8 cellular contexts compared by ENCODE assay signal in the genomic region with DNA sequence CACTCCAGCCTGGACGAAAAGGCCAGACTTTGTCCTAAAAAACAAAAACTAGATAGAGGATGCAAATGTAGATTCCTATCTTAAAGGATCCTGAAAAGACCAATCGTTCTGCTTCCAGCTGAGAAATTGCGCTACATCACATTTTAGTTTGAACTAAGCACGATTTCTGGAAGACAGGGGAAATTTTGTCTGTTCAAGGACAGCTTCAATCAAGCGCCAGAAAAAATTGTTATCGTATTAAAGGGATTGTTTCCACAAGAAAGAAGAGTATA. TPM values are rescaled to one million over a fixed set of nuclear protein-coding genes. Genes with fewer than 3 reads are reported as not detected.
DNase-seq lines count a peak whose midpoint lies in the region; ATAC-seq, FAIRE-seq and TF ChIP-seq lines count a peak whose summit lies in the region.

No MANE protein-coding gene starts in this region.

- H3K4me3 Mint-ChIP-seq in activated T-cell treated with anti-CD3 and anti-CD28 coated beads, Interleukin-2, amount 50 U/mL, for 72 hours, result peak overlapping the region; percentile 87 to 97

- TF ChIP-seq CTCF in K562 (IDR thresholded peaks at IDR 0.05 in 2 of 3, conservative IDR thresholded peaks at IDR 0.05 in 1 of 3; ENCODE audit: insufficient read depth in 2 of 3, low read depth in 1 of 3, low read length in 3 of 3) (no peak), right lobe of liver (IDR thresholded peaks at IDR 0.05) (no peak), tibial artery (IDR thresholded peaks at IDR 0.05) (no peak)

- H3K9ac ChIP-seq in K562 (ENCODE audit: insufficient read depth in 1 of 2, low read depth in 2 of 2, low read length in 2 of 2), result peak overlapping the region; percentile 89; a peak in 3 of 4 replicates

- POLR2A ChIA-PET in K562 (lab: Yijun Ruan, JAX), result interaction anchor here (0.6 to 4.6 kb wide), 7 partner anchors 8 to 129 kb away, joined by 3 to 33 read pairs (median 5); a partner anchor contains a TSS

- H3K27ac Mint-ChIP-seq in activated T-cell treated with anti-CD3 and anti-CD28 coated beads, Interleukin-2, amount 50 U/mL, for 72 hours, result peak overlapping the region; percentile 94

- H4K20me1 ChIP-seq in K562 (replicated peaks; ENCODE audit: control insufficient read depth, insufficient read depth, low read length), result no peaks in the 10 kb centered on the region

- peaks cover 36% of the 10 kb centered on the region for H3K4me1 Mint-ChIP-seq in activated T-cell treated with anti-CD3 and anti-CD28 coated beads, Interleukin-2, amount 50 U/mL, for 72 hours (ENCODE audit: low read depth)

- no peaks in the 10 kb centered on the region for H3K27me3 ChIP-seq in K562 (ENCODE audit: control insufficient read depth in 2 of 2, insufficient read depth in 2 of 2, low read length in 2 of 2)
- H3K27me3 ChIP-seq in right lobe of liver, result no peaks in the 10 kb centered on the region
- H3K27me3 ChIP-seq in tibial artery, result no peaks in the 10 kb centered on the region

- in situ Hi-C loops in K562 (cut with MboI), result no loop called here

- TF ChIP-seq POLR2A in K562 (conservative IDR thresholded peaks at IDR 0.05) (no peak), right lobe of liver (IDR thresholded peaks at IDR 0.05) (no peak)

- intact Hi-C loops in K562 (cut with micrococcal nuclease), result loop anchor here (1.0 to 5.0 kb wide), 2 partner anchors 31 to 76 kb away; a partner anchor contains a TSS
- intact Hi-C loops in right lobe of liver (cut with DNase I), result no loop called here
- intact Hi-C loops in tibial artery (cut with DNase I; ENCODE audit: low total_unique reads), result loop anchor here (2.0 kb wide), 1 partner anchor 31 kb away; a partner anchor contains a TSS

- BruUV-seq in K562 (replicated peaks; lab: Mats Ljungman, UMichigan), result no TSS peak

- TF ChIP-seq RAD21 in K562 (CRISPR knock-in tag; conservative IDR thresholded peaks at IDR 0.05 in 1 of 2, IDR thresholded peaks at IDR 0.05 in 1 of 2), result no peak

- WGBS in K562 (ENCODE audit: insufficient coverage, low coverage, missing lambda C conversion rate), result 2% methylated on average over 6 of the region's 6 CpGs
- 9% methylated on average over 6 of the region's 6 CpGs for WGBS in right lobe of liver (ENCODE audit: insufficient coverage, low coverage, low lambda C conversion rate, missing lambda C conversion rate)

- no peak for FAIRE-seq in K562 (lab: Jason Lieb, UNC)

- H3K79me2 ChIP-seq in K562 (ENCODE audit: control insufficient read depth, insufficient read depth, low read length), result peaks cover 43% of the 10 kb centered on the region

- peak overlapping the region; percentile 64 for H3K4me3 ChIP-seq in K562
- H3K4me3 ChIP-seq in right lobe of liver, result peak overlapping the region; percentile 52 to 78 (median 53)
- peak overlapping the region; percentile 74 to 79 for H3K4me3 ChIP-seq in tibial artery

- H3K9me1 ChIP-seq in K562 (ENCODE audit: control insufficient read depth, insufficient read depth, low read length), result no peaks in the 10 kb centered on the region

- no peaks in the 10 kb centered on the region for H3K27me3 Mint-ChIP-seq in activated T-cell treated with anti-CD3 and anti-CD28 coated beads, Interleukin-2, amount 50 U/mL, for 72 hours (ENCODE audit: low read depth)

- peak overlapping the region; percentile 92 for H2AFZ ChIP-seq in K562 (ENCODE audit: low read depth, low read length)

- H3K36me3 ChIP-seq in K562 (ENCODE audit: control insufficient read depth, insufficient read depth, low read length) (peaks cover 5% of the 10 kb centered on the region), right lobe of liver (no peaks in the 10 kb centered on the region), tibial artery (no peaks in the 10 kb centered on the region)

- peaks cover 0 to 3% of the 10 kb centered on the region in 2 donors for H3K36me3 Mint-ChIP-seq in activated T-cell treated with anti-CD3 and anti-CD28 coated beads, Interleukin-2, amount 50 U/mL, for 72 hours (ENCODE audit: insufficient read depth in 2 of 2)

- no peaks in the 10 kb centered on the region for H3K9me3 Mint-ChIP-seq in activated T-cell treated with anti-CD3 and anti-CD28 coated beads, Interleukin-2, amount 50 U/mL, for 72 hours

- H3K9me3 ChIP-seq in K562 (replicated peaks; ENCODE audit: control insufficient read depth, insufficient read depth, low read depth, low read length) (no peaks in the 10 kb centered on the region), right lobe of liver (no peaks in the 10 kb centered on the region), tibial artery (no peaks in the 10 kb centered on the region)

- H3K4me2 ChIP-seq in K562 (ENCODE audit: insufficient read depth, low read length), result peak overlapping the region; percentile 85

- no peak for ATAC-seq in activated T-cell treated with anti-CD3 and anti-CD28 coated beads, Interleukin-2, amount 50 U/mL, for 72 hours (replicated peaks in 1 of 2)
- no peak for ATAC-seq in K562
- no peak for ATAC-seq in right lobe of liver
- no peak for ATAC-seq in HG03354 (IDR thresholded peaks at IDR 0.05; ENCODE audit: poor library complexity, severe bottlenecking, unreplicated experiment)
- no peak for ATAC-seq in GM18502 (IDR thresholded peaks at IDR 0.05; ENCODE audit: poor library complexity, unreplicated experiment)
- no peak for ATAC-seq in HG03175 (IDR thresholded peaks at IDR 0.05; ENCODE audit: unreplicated experiment)

- CTCF ChIA-PET in K562 (lab: Yijun Ruan, JAX; ENCODE audit: low intra/inter-chr PET ratio), result no interaction called here

- no peak for DNase-seq in activated T-cell treated with anti-CD3 and anti-CD28 coated beads, Interleukin-2, amount 50 U/mL, for 72 hours
- DNase-seq in activated T-cell treated with anti-CD3 and anti-CD28 coated beads, Interleukin-2, amount 50 U/mL, for 48 hours, result no peak
- DNase-seq in K562 (ENCODE audit: extremely low read depth in 1 of 4, low spot score in 3 of 4) (no peak), right lobe of liver (no peak), tibial artery (no peak)

- no peak for TF ChIP-seq EP300 in K562 (IDR thresholded peaks at IDR 0.05; ENCODE audit: low read length)

- peaks cover 0 to 8% of the 10 kb centered on the region in 2 experiments; a peak in 3 of 5 replicates for H3K4me1 ChIP-seq in K562 (replicated peaks in 1 of 2; ENCODE audit: control insufficient read depth in 2 of 2, insufficient read depth in 2 of 2, low read length in 2 of 2)
- H3K4me1 ChIP-seq in right lobe of liver, result peaks cover 0 to 27% (median 2%) of the 10 kb centered on the region in 4 donors
- H3K4me1 ChIP-seq in tibial artery, result peaks cover 0 to 20% (median 12%) of the 10 kb centered on the region in 4 donors

- H3K27ac ChIP-seq in K562 (ENCODE audit: extremely low read depth, low read depth, low read length) (peak overlapping the region; percentile 88), right lobe of liver (peak overlapping the region; percentile 89 to 92 (median 91)), tibial artery (peak overlapping the region; percentile 92 to 95)

TF ChIP-seq in K562, 482 proteins besides CTCF, POLR2A, EP300 and RAD21 (continues in another document):
- peak; percentile 53; the same call in 1 of the 2 replicates for TF ChIP-seq ADNP (tag; IDR thresholded peaks at IDR 0.05)
- TF ChIP-seq SMARCC2 (IDR thresholded peaks at IDR 0.05; ENCODE audit: low read depth), result peak; percentile 8; the same call in 1 of the 2 replicates

RNA-seq across cellular contexts. Expression of a gene that starts 0.7 kb away (rescaled TPM):
- 10 to 100 TPM; 19.7 to 22.3 TPM for total RNA-seq in activated T-cell treated with anti-CD3 and anti-CD28 coated beads, Interleukin-2, amount 50 U/mL, for 72 hours
- 35.2 and 71.1 TPM in 2 replicates for total RNA-seq in K562 (2011; cell fraction: chromatin; rRNA removed; ENCODE audit: low replicate concordance)
- total RNA-seq in K562 (2011; cell fraction: nucleolus; rRNA removed), result 36.2 and 41.8 TPM in 2 replicates
- total RNA-seq in K562 (2011; cell fraction: nucleoplasm; rRNA removed), result 54.8 and 73.6 TPM in 2 replicates
- total RNA-seq in K562 (2014; rRNA removed) (26.0 and 33.6 TPM in 2 replicates), K562 (2014; rRNA removed; fragmentation: Illumina TruSeq; extraction: Trizol) (81.0 and 99.3 TPM in 2 replicates), K562 (2015; rRNA removed; fragmentation: Illumina TruSeq; extraction: Trizol) (60.8 and 73.9 TPM in 2 replicates), K562 (2021) (55.8 and 59.4 TPM in 2 replicates), right lobe of liver (100 to 1,000 TPM in 5 of 6 experiments, 10 to 100 TPM in 1; 36.1 to 170 (median 127) TPM)
- polyA plus RNA-seq in K562 (2011; rRNA removed) (67.3 and 83.7 TPM in 2 replicates), K562 (2014; fragmentation: Illumina TruSeq; extraction: Trizol) (64.0 and 85.1 TPM in 2 replicates), K562 (2014; fragmentation: Nextera tagmentation; extraction: Ambion mirVana) (100 to 1,000 TPM; 106 to 108 TPM), K562 (2014; rRNA removed) (43.2 and 52.0 TPM in 2 replicates)
- 11.5 and 32.5 TPM in 2 replicates for polyA plus RNA-seq in K562 (2011; cell fraction: cytosol; rRNA removed)
- polyA plus RNA-seq in K562 (2011; cell fraction: nucleus; rRNA removed), result 13.2 and 28.9 TPM in 2 replicates
- polyA plus RNA-seq in K562 (2012), result 44.3 and 122 TPM in 2 replicates
- polyA minus RNA-seq in K562 (2011; rRNA and poly(A)+ RNA removed), result 93.5 and 98.2 TPM in 2 replicates
- 14.4 and 21.4 TPM in 2 replicates for polyA minus RNA-seq in K562 (2011; cell fraction: cytosol; rRNA and poly(A)+ RNA removed)
- 10.2 and 25.2 TPM in 2 replicates for polyA minus RNA-seq in K562 (2011; cell fraction: nucleus; rRNA and poly(A)+ RNA removed)

RNA-seq across cellular contexts. Expression of a gene that starts 30.7 kb away (rescaled TPM):
- 10 to 100 TPM; 10.2 to 12.6 TPM for total RNA-seq in activated T-cell treated with anti-CD3 and anti-CD28 coated beads, Interleukin-2, amount 50 U/mL, for 72 hours
- 22.8 and 27.0 TPM in 2 replicates for total RNA-seq in K562 (2011; cell fraction: chromatin; rRNA removed; ENCODE audit: low replicate concordance)
- 32.6 and 33.2 TPM in 2 replicates for total RNA-seq in K562 (2011; cell fraction: nucleolus; rRNA removed)
- total RNA-seq in K562 (2011; cell fraction: nucleoplasm; rRNA removed), result 35.9 and 47.6 TPM in 2 replicates
- total RNA-seq in K562 (2014; rRNA removed), result 15.9 and 17.7 TPM in 2 replicates
- total RNA-seq in K562 (2014; rRNA removed; fragmentation: Illumina TruSeq; extraction: Trizol), result 19.1 and 20.3 TPM in 2 replicates
- total RNA-seq in K562 (2015; rRNA removed; fragmentation: Illumina TruSeq; extraction: Trizol), result 19.9 and 20.8 TPM in 2 replicates
- 13.0 and 14.7 TPM in 2 replicates for total RNA-seq in K562 (2021)
- 16.0 and 19.1 TPM in 2 replicates for polyA plus RNA-seq in K562 (2011; rRNA removed)
- polyA plus RNA-seq in K562 (2011; cell fraction: cytosol; rRNA removed), result 8.9 and 9.7 TPM in 2 replicates
- 10.7 and 13.8 TPM in 2 replicates for polyA plus RNA-seq in K562 (2011; cell fraction: nucleus; rRNA removed)
- polyA plus RNA-seq in K562 (2012), result 13.4 and 17.1 TPM in 2 replicates
- polyA plus RNA-seq in K562 (2014; fragmentation: Illumina TruSeq; extraction: Trizol), result 16.8 and 20.5 TPM in 2 replicates
- 10 to 100 TPM in 1 of 2 experiments, 1 to 10 TPM in 1; 8.5 to 16.3 TPM for polyA plus RNA-seq in K562 (2014; fragmentation: Nextera tagmentation; extraction: Ambion mirVana)
- 18.0 and 23.0 TPM in 2 replicates for polyA plus RNA-seq in K562 (2014; rRNA removed)
- polyA minus RNA-seq in K562 (2011; rRNA and poly(A)+ RNA removed), result 17.1 and 21.0 TPM in 2 replicates
- polyA minus RNA-seq in K562 (2011; cell fraction: cytosol; rRNA and poly(A)+ RNA removed), result 6.8 and 10.7 TPM in 2 replicates
- polyA minus RNA-seq in K562 (2011; cell fraction: nucleus; rRNA and poly(A)+ RNA removed), result 24.6 and 26.3 TPM in 2 replicates
- total RNA-seq in right lobe of liver, result 10 to 100 TPM; 13.3 to 53.5 (median 21.2) TPM

Comparison
In these comparisons a context has a peak if more than half of its experiments do, and no peak if none do; other contexts are left out.
1. intact Hi-C loops: an anchor here in K562 (1.0 to 5.0 kb wide) and tibial artery (2.0 kb wide); none called in right lobe of liver.